Comparison of ENCODE assay signal across 7 cellular contexts in the genomic region with DNA sequence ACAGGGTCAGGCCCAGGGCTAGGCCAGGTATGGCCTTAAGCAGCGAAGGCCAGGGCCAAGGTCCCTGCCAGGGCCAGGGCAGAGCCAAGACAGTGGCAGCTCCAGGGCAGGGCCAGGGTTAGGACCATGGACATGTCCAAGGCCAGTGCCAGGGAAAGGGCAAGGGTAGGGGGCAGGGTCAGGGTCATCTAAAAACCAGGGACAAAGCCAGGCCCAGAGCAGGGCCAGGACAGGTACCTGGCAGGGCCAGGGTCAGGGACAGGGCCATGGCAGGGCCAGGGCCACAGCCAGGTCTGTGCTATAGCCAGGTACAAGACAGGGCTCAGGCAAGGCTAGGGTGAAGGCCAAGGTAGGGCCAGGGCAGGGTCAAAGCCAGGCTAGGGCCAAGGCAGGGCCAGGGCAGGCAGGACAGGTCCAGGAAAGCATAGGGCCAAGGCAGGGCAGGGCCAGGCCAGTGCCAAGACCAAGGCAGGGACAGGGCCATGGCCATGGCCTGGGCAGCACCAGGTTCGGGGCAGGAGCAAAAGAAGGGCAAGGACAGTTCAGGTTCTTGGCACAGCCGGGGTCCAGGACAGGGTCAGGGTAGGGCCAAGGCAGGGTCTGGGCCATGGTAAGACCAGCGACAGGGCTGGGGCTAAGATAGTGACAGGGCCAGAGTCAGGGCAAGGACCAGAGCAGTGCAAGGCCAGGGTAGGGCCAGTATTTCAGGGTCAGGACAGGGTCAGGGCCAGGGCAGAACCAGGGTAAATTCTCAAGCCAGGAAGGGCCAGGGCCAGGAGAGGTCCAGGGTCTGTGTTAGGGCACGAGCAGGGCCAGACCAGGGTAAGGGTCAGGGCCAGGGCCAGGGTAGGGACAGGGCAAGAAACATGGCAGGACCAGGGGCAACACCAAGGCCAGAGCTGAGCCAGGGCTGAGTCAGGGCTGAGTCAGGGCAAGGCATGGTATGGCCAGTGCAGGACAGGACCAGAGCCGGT. TPM values are rescaled to one million over a fixed set of nuclear protein-coding genes. Genes with fewer than 3 reads are reported as not detected.
A peak's percentile ranks its signal among the peaks of the same experiment; 100 is the strongest.
DNase-seq lines count a peak whose midpoint lies in the region; ATAC-seq, FAIRE-seq and TF ChIP-seq lines count a peak whose summit lies in the region.
"Not testable (repeated sequence)": the region's sequence is repeated elsewhere in the genome, so short reads cannot be mapped to it uniquely, and the experiment has no call there.

No MANE protein-coding gene starts in this region.

- H3K27ac Mint-ChIP-seq in activated naive CD8-positive, alpha-beta T cell treated with anti-CD3 and anti-CD28 coated beads for 36 hours, result peak overlapping the region; percentile 25

- intact Hi-C loops in right cardiac atrium (cut with DNase I); sciatic nerve (cut with DNase I): not testable (repeated sequence)

- not testable (repeated sequence) for H3K4me3 Mint-ChIP-seq in activated naive CD8-positive, alpha-beta T cell treated with anti-CD3 and anti-CD28 coated beads for 36 hours

- TF ChIP-seq POLR2A in upper lobe of left lung (IDR thresholded peaks at IDR 0.05), result not testable (repeated sequence)

- peak; percentile 60 for FAIRE-seq in bronchial epithelial cell (lab: Jason Lieb, UNC)

- POLR2A ChIA-PET in RWPE1 (lab: Yijun Ruan, JAX; ENCODE audit: low non-redundant PET), result not testable (repeated sequence)

- H3K36me3 ChIP-seq in bronchial epithelial cell (ENCODE audit: control insufficient read depth, insufficient read depth, low read length); upper lobe of left lung: not testable (repeated sequence)

- not testable (repeated sequence) for H3K9me3 Mint-ChIP-seq in activated naive CD8-positive, alpha-beta T cell treated with anti-CD3 and anti-CD28 coated beads for 36 hours

- H3K4me3 ChIP-seq in bronchial epithelial cell (ENCODE audit: low read depth, low read length); right cardiac atrium (ENCODE audit: low read length); upper lobe of left lung: not testable (repeated sequence)

- ATAC-seq in right cardiac atrium, result not testable (repeated sequence)
- ATAC-seq in sciatic nerve, result peak; percentile 14
- ATAC-seq in upper lobe of left lung (ENCODE audit: low FRiP score in 2 of 2), result peak; percentile 7 to 11

- CTCF ChIA-PET in RWPE1 (lab: Yijun Ruan, JAX), result not testable (repeated sequence)

- H3K4me1 Mint-ChIP-seq in activated naive CD8-positive, alpha-beta T cell treated with anti-CD3 and anti-CD28 coated beads for 36 hours, result not testable (repeated sequence)

- TF ChIP-seq EP300 in upper lobe of left lung (IDR thresholded peaks at IDR 0.05), result not testable (repeated sequence)

- not testable (repeated sequence) for TF ChIP-seq CTCF in C4-2B (conservative IDR thresholded peaks at IDR 0.05); RWPE1 (conservative IDR thresholded peaks at IDR 0.05; ENCODE audit: low read depth); bronchial epithelial cell (IDR thresholded peaks at IDR 0.05; ENCODE audit: insufficient read depth, low read length, severe bottlenecking); upper lobe of left lung (IDR thresholded peaks at IDR 0.05)

- not testable (repeated sequence) for H3K27me3 ChIP-seq in bronchial epithelial cell (ENCODE audit: control insufficient read depth, insufficient read depth, low read length); right cardiac atrium (ENCODE audit: control insufficient read depth, insufficient read depth); upper lobe of left lung

- H3K27ac ChIP-seq in C4-2B (0 out of 2 replicates have a peak overlapping the region, but pooled peaks have one; percentile 15), RWPE1 (peak overlapping the region; percentile 48; the same call in 1 of the 2 replicates)
- not testable (repeated sequence) for H3K27ac ChIP-seq in right cardiac atrium (ENCODE audit: low read length); upper lobe of left lung

- not testable (repeated sequence) for H3K36me3 Mint-ChIP-seq in activated naive CD8-positive, alpha-beta T cell treated with anti-CD3 and anti-CD28 coated beads for 36 hours

- not testable (repeated sequence) for H3K9me3 ChIP-seq in right cardiac atrium (ENCODE audit: control insufficient read depth, low read length); upper lobe of left lung

- not testable (repeated sequence) for H3K27me3 Mint-ChIP-seq in activated naive CD8-positive, alpha-beta T cell treated with anti-CD3 and anti-CD28 coated beads for 36 hours

- WGBS in right cardiac atrium, result 80% methylated on average over 6 of the region's 6 CpGs
- WGBS in upper lobe of left lung, 2 donors, result 78 to 92% methylated on average over 5 to 6 of the region's 6 CpGs

- DNase-seq in RWPE1 (ENCODE audit: low spot score); activated naive CD8-positive, alpha-beta T cell treated with anti-CD3 and anti-CD28 coated beads for 36 hours; bronchial epithelial cell (ENCODE audit: low read depth); sciatic nerve (ENCODE audit: low spot score): not testable (repeated sequence)
- DNase-seq in right cardiac atrium (peak in 2 of 3 donors; percentile 10 to 37), upper lobe of left lung (peak in 1 of 2 donors; percentile 51)

- H3K4me1 ChIP-seq in right cardiac atrium (ENCODE audit: control insufficient read depth, insufficient read depth, low read length); upper lobe of left lung: not testable (repeated sequence)

RNA-seq across cellular contexts. Expression of gene ZNF519, which starts 40.2 kb away (rescaled TPM):
- total RNA-seq in activated naive CD8-positive, alpha-beta T cell treated with anti-CD3 and anti-CD28 coated beads for 36 hours, result 10 to 100 TPM; 13.0 to 13.5 TPM
- total RNA-seq in bronchial epithelial cell (0.64 and 1.3 TPM in 2 replicates), right cardiac atrium (1 to 10 TPM; 4.3 to 7.9 (median 5.2) TPM), sciatic nerve (13.7 TPM), upper lobe of left lung (1 to 10 TPM; 1.4 to 8.4 (median 5.0) TPM)
- polyA plus RNA-seq in right cardiac atrium, result 1.9 TPM
